In the genomic region with DNA sequence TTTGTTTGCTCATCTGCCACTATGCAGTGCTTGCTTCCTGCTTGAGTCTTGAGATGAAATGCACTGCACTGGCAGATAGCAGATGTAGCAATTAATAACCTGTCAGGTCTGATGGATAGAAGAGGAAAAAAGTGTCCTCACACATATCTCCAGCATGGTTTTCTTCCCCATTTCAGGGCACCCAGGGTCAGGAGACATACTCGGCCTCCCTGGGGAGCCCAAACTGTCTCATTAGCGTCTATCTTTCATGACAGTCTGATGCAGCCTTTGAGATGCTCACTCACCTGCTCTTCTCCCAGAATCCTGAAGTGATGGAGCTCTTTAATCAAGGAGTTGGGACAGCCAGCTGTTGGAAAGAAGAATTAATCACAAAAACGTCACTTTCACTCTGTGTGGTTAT, we compare ENCODE assay signal across 18 cellular contexts.
"Had no signal": no experiment of that assay in that cellular context is flagged by ENCODE, and none has a peak within 500 bp of the region (broad histone marks: within the 10 kb centered on the region; RNA-seq: fewer than 3 reads in every experiment).

No MANE protein-coding gene starts in this region.

- DNase-seq: natural killer cell; nucleus accumbens; pancreas; right cardiac atrium; right lobe of liver; sigmoid colon; small intestine; stimulated activated CD4-positive, alpha-beta T cell treated with anti-CD3 and anti-CD28 coated beads, Interleukin-15, amount 100 ng/mL, for 24 hours; stimulated activated CD4-positive, alpha-beta T cell treated with anti-CD3 and anti-CD28 coated beads, Interleukin-2, amount 100 ng/mL, for 24 hours; stimulated activated CD4-positive, alpha-beta T cell treated with anti-CD3 and anti-CD28 coated beads, Interleukin-2, amount 100 ng/mL, for 48 hours; stimulated activated CD4-positive, alpha-beta T cell treated with anti-CD3 and anti-CD28 coated beads, Interleukin-4, amount 100 ng/mL, for 24 hours; stimulated activated naive B cell treated with anti-CD40 and anti-IgM and Interleukin-4, amounts not matched to agents 10 μg/mL and 1 μg/mL and 100 μg/mL, for 72 hours; stimulated activated naive CD4-positive, alpha-beta T cell treated with Interleukin-2 at 50 U/mL for 16 hours; stomach; thyroid gland; trophoblast cell; upper lobe of left lung had no signal

- ATAC-seq: natural killer cell; pancreas; right cardiac atrium; right lobe of liver; stimulated activated effector memory CD8-positive, alpha-beta T cell treated with anti-CD3 and anti-CD28 coated beads, Interleukin-12 subunit alpha, Interleukin-12 subunit beta, amount 100 ng/mL, for 72 hours; stimulated activated naive B cell treated with anti-CD40 and anti-IgM and Interleukin-4, amounts not matched to agents 10 μg/mL and 1 μg/mL and 100 μg/mL, for 72 hours had no signal
